Comparison of ENCODE assay signal across 15 cellular contexts in the genomic region with DNA sequence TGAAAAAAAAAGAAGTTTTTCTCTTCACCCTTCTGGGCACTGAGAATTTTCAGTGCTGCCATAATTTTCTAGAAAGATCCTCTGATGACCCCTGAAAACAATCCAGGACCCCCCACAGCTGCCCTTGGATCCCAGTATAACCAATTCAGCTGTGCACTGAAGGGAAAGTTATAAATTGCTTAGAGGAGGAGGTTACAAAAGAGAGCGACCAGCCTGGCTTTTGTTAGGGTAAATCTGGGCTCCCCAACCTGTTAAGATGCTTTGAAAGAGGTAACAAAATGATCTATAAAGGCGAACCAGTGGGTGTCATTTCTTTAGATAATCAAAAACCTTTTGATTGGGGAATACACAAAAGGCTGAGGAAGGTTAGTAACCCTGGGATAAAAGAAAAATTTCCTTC.
DNase-seq lines count a peak whose midpoint lies in the region; ATAC-seq and TF ChIP-seq lines count a peak whose summit lies in the region.
"Had no signal": no experiment of that assay in that cellular context is flagged by ENCODE, and none has a peak within 500 bp of the region (broad histone marks: within the 10 kb centered on the region; RNA-seq: fewer than 3 reads in every experiment).

No MANE protein-coding gene starts in this region.

- no peak overlapping the region for H3K4me3 ChIP-seq in H7 (ENCODE audit: insufficient read depth, low read depth, low read length)
- H3K4me3 ChIP-seq in ectodermal cell (ENCODE audit: insufficient read depth, low read depth, low read length), result no peak overlapping the region
- no peak overlapping the region for H3K4me3 ChIP-seq in aorta (ENCODE audit: low read length in 2 of 2)
- H3K4me3 ChIP-seq: BLaER1 had no signal

- no peaks in the 10 kb centered on the region for H3K9me3 Mint-ChIP-seq in MCF 10A (ENCODE audit: unreplicated experiment)

- no peaks in the 10 kb centered on the region for H3K9me3 ChIP-seq in ectodermal cell (ENCODE audit: control insufficient read depth, low read length)
- H3K9me3 ChIP-seq in aorta (ENCODE audit: control insufficient read depth, low read length), result no peaks in the 10 kb centered on the region
- H3K9me3 ChIP-seq: BLaER1 had no signal

- H3K4me1 Mint-ChIP-seq in MCF 10A (ENCODE audit: insufficient read depth, unreplicated experiment), result peaks cover 23% of the 10 kb centered on the region
- H3K4me1 Mint-ChIP-seq: CD14-positive monocyte; CD4-positive, alpha-beta memory T cell had no signal

- CTCF ChIA-PET in MCF 10A (lab: Yijun Ruan, JAX), result interaction anchor here (0.7 kb wide), 1 partner anchor 437 kb away, joined by 3 read pairs; no protein-coding TSS in a partner anchor

- H3K27me3 ChIP-seq in H7 (ENCODE audit: control insufficient read depth, insufficient read depth, low read length), result no peaks in the 10 kb centered on the region
- no peaks in the 10 kb centered on the region for H3K27me3 ChIP-seq in ectodermal cell (ENCODE audit: control insufficient read depth, insufficient read depth, low read length, poor library complexity, severe bottlenecking)
- H3K27me3 ChIP-seq in aorta (ENCODE audit: control insufficient read depth in 1 of 2, insufficient read depth in 2 of 2, low read length in 1 of 2), result no peaks in the 10 kb centered on the region
- H3K27me3 ChIP-seq: BLaER1 had no signal

- ATAC-seq in HG02884 (IDR thresholded peaks at IDR 0.05; ENCODE audit: unreplicated experiment), result no peak
- ATAC-seq in aorta (ENCODE audit: low FRiP score), result no peak

- H3K4me3 Mint-ChIP-seq in MCF 10A (ENCODE audit: unreplicated experiment), result no peak overlapping the region
- H3K4me3 Mint-ChIP-seq: CD14-positive monocyte; CD4-positive, alpha-beta memory T cell had no signal

- H3K36me3 ChIP-seq in H7 (replicated peaks; ENCODE audit: control insufficient read depth, insufficient read depth, low read length) (no peaks in the 10 kb centered on the region), ectodermal cell (ENCODE audit: control insufficient read depth, insufficient read depth, low read length) (no peaks in the 10 kb centered on the region), aorta (ENCODE audit: control insufficient read depth in 1 of 2, insufficient read depth in 2 of 2, low read length in 1 of 2) (no peaks in the 10 kb centered on the region)
- H3K36me3 ChIP-seq: BLaER1 had no signal

- 7 to 11% methylated on average over 2 of the region's 2 CpGs for WGBS in ectodermal cell, 2 experiments
- WGBS in aorta, 2 donors, result 30 to 46% methylated on average over 2 of the region's 2 CpGs

- peaks cover 16% of the 10 kb centered on the region for H3K4me1 ChIP-seq in ectodermal cell (ENCODE audit: control insufficient read depth, insufficient read depth, low read length)
- no peaks in the 10 kb centered on the region for H3K4me1 ChIP-seq in aorta (ENCODE audit: control insufficient read depth in 1 of 2, insufficient read depth in 2 of 2, low read length in 2 of 2)
- H3K4me1 ChIP-seq: BLaER1 had no signal

- TF ChIP-seq CTCF in MCF 10A (IDR thresholded peaks at IDR 0.05; ENCODE audit: unreplicated experiment), result no peak

- no peaks in the 10 kb centered on the region for H3K27me3 Mint-ChIP-seq in MCF 10A (ENCODE audit: insufficient read depth, unreplicated experiment)
- H3K27me3 Mint-ChIP-seq: CD4-positive, alpha-beta memory T cell had no signal

- DNase-seq in H7 (peak; percentile 27), iPS-NIHi11 (ENCODE audit: low spot score) (peak; percentile 23), MCF 10A (ENCODE audit: unreplicated experiment) (no peak), activated T-cell treated with anti-CD3 and anti-CD28 coated beads for 4 hours (no peak), aorta (no peak)
- DNase-seq: 8988T; CD4-positive, alpha-beta memory T cell; DMS153; DMS79; GDM1; HCEC 1CT had no signal

- POLR2A ChIA-PET in MCF 10A (lab: Yijun Ruan, JAX), result no interaction called here

- BruUV-seq in MCF 10A (replicated peaks; lab: Mats Ljungman, UMichigan), result no TSS peak

- intact Hi-C loops in MCF 10A (cut with micrococcal nuclease), result no loop called here
- intact Hi-C loops in aorta (cut with DNase I), result no loop called here

- no peaks in the 10 kb centered on the region for H3K36me3 Mint-ChIP-seq in MCF 10A (ENCODE audit: insufficient read depth, unreplicated experiment)
- H3K36me3 Mint-ChIP-seq: CD14-positive monocyte; CD4-positive, alpha-beta memory T cell had no signal

- no peak overlapping the region for H3K27ac Mint-ChIP-seq in MCF 10A (ENCODE audit: low read depth, unreplicated experiment)
- H3K27ac Mint-ChIP-seq: CD14-positive monocyte; CD4-positive, alpha-beta memory T cell had no signal

- H3K27ac ChIP-seq in ectodermal cell (ENCODE audit: insufficient read depth, low read depth, low read length, poor library complexity, severe bottlenecking) (peak overlapping the region; percentile 61), aorta (ENCODE audit: low read depth in 1 of 2, low read length in 2 of 2) (no peak overlapping the region)
- H3K27ac ChIP-seq: BLaER1 had no signal

Comparison
In these comparisons a context has a peak if more than half of its experiments do, and no peak if none do; other contexts are left out.
1. DNase-seq: peak in H7 (single experiment) and iPS-NIHi11 (single experiment); none in MCF 10A (single experiment), activated T-cell treated with anti-CD3 and anti-CD28 coated beads for 4 hours (single experiment) and aorta (0 of 2).